ENCODE assay signal across 15 cellular contexts in the genomic region with DNA sequence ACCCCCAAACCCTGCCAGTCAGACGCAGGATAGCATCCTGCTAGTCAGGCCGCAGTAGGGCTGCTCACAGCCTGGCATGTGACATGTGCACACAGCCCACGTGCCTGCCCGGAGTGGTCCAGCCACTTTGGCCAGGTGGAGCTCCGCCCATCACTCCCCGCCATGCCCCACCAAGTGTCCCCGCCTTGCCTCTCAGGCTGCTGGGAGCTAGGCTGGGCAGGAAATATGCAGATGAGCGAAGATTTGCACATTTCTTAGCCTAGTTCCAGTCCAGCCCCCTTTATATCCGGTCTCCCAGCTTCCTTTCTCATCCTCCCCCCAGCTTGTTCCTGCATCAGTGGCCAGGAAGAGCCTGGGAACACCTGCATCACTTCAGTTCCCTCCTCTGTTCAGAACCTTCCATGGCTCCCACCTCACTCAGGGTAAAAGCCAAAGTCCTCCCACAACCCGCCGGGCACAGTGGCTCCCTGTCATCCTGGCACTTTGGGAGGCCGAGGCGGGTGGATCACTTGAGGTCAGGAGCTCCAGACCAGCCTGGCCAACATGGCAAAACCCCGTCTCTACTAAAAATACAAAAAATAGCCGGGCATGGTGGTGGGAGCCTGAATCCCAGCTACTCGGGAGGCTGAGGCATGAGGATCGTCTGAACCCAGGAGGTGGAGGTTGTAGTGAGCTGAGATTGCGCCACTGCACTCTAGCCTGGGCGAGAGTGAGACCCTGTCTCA. TPM values are rescaled to one million over a fixed set of nuclear protein-coding genes. Genes with fewer than 3 reads are reported as not detected.
A peak's percentile ranks its signal among the peaks of the same experiment; 100 is the strongest.
DNase-seq lines count a peak whose midpoint lies in the region; ATAC-seq, FAIRE-seq and TF ChIP-seq lines count a peak whose summit lies in the region.
"Had no signal": no experiment of that assay in that cellular context is flagged by ENCODE, and none has a peak within 500 bp of the region (broad histone marks: within the 10 kb centered on the region; RNA-seq: fewer than 3 reads in every experiment).

No MANE protein-coding gene starts in this region.

- H3K27ac ChIP-seq in astrocyte (ENCODE audit: low read depth, low read length) (no peak overlapping the region), keratinocyte (ENCODE audit: control insufficient read depth, insufficient read depth, low read length) (no peak overlapping the region), gastrocnemius medialis (peak overlapping the region; percentile 52 to 84 (median 76))
- H3K27ac ChIP-seq: cardiac muscle cell had no signal

- H3K4me3 ChIP-seq in astrocyte (ENCODE audit: insufficient read depth, low read depth, low read length) = no peak overlapping the region
- H3K4me3 ChIP-seq in keratinocyte (ENCODE audit: control insufficient read depth in 2 of 3, extremely low read depth in 1 of 3, insufficient read depth in 2 of 3, low read depth in 1 of 3, low read length in 3 of 3) = no peak overlapping the region
- no peak overlapping the region for H3K4me3 ChIP-seq in gastrocnemius medialis
- H3K4me3 ChIP-seq: cardiac muscle cell had no signal

- ATAC-seq in gastrocnemius medialis (peak; percentile 39 to 52), HG02840 (IDR thresholded peaks at IDR 0.05; ENCODE audit: low FRiP score, unreplicated experiment) (no peak), GM21737 (IDR thresholded peaks at IDR 0.05; ENCODE audit: unreplicated experiment) (no peak), HG03039 (IDR thresholded peaks at IDR 0.05; ENCODE audit: unreplicated experiment) (no peak), HG03460 (IDR thresholded peaks at IDR 0.05; ENCODE audit: unreplicated experiment) (no peak)

- no peak overlapping the region for H3K4me2 ChIP-seq in astrocyte (ENCODE audit: low read length)
- no peak overlapping the region for H3K4me2 ChIP-seq in keratinocyte (ENCODE audit: control insufficient read depth, extremely low read depth, insufficient read depth, low read depth, low read length)

- no peaks in the 10 kb centered on the region for H3K9me1 ChIP-seq in keratinocyte (ENCODE audit: control insufficient read depth, extremely low read depth, insufficient read depth, low read length)

- intact Hi-C loops in gastrocnemius medialis (cut with DNase I; ENCODE audit: low total_unique reads) = no loop called here

- no peak overlapping the region for H3K27ac Mint-ChIP-seq in astrocyte (ENCODE audit: unreplicated experiment)

- peak in 1 of 2 donors; percentile 55 for TF ChIP-seq POLR2A in gastrocnemius medialis (IDR thresholded peaks at IDR 0.05)

- dilution Hi-C loops in keratinocyte (cut with MboI; ENCODE audit: extremely low pct_ligation_motif_present, low sequenced_read_pairs) = no loop called here

- H3K4me3 Mint-ChIP-seq in astrocyte (ENCODE audit: unreplicated experiment) = peak overlapping the region; percentile 73

- no peaks in the 10 kb centered on the region for H3K27me3 ChIP-seq in astrocyte (ENCODE audit: insufficient read depth, low read length)
- H3K27me3 ChIP-seq in keratinocyte (ENCODE audit: control insufficient read depth, extremely low read depth, insufficient read depth, low read length) = no peaks in the 10 kb centered on the region
- H3K27me3 ChIP-seq in gastrocnemius medialis = peaks cover 11 to 20% (median 20%) of the 10 kb centered on the region in 3 donors
- H3K27me3 ChIP-seq: cardiac muscle cell had no signal

- in situ Hi-C loops in gastrocnemius medialis (cut with MboI; ENCODE audit: low sequenced_read_pairs in 4 of 4) = no loop called here

- H3K9ac ChIP-seq in astrocyte (ENCODE audit: low read length) (no peak overlapping the region), keratinocyte (ENCODE audit: control insufficient read depth, extremely low read depth, insufficient read depth, low read length) (no peak overlapping the region)

- H2AFZ ChIP-seq in astrocyte (ENCODE audit: low read depth, low read length) (no peak overlapping the region), keratinocyte (ENCODE audit: control insufficient read depth, low read length) (peak overlapping the region; percentile 52)

- no peak for FAIRE-seq in astrocyte (lab: Jason Lieb, UNC)
- FAIRE-seq in keratinocyte (lab: Jason Lieb, UNC) = peak; percentile 77
- FAIRE-seq: G401.6 had no signal

- H3K79me2 ChIP-seq in astrocyte (ENCODE audit: insufficient read depth, low read length) = no peaks in the 10 kb centered on the region
- H3K79me2 ChIP-seq in keratinocyte (ENCODE audit: control insufficient read depth, insufficient read depth, low read length) = no peaks in the 10 kb centered on the region

- no peak for TF ChIP-seq CTCF in GM20000 (IDR thresholded peaks at IDR 0.05; ENCODE audit: extremely low read depth, missing control alignments)
- no peak for TF ChIP-seq CTCF in astrocyte (IDR thresholded peaks at IDR 0.05; ENCODE audit: insufficient read depth, low read depth, low read length)
- TF ChIP-seq CTCF in keratinocyte (optimal IDR thresholded peaks at IDR 0.05 in 1 of 3, IDR thresholded peaks at IDR 0.05 in 1 of 3, conservative IDR thresholded peaks at IDR 0.05 in 1 of 3; ENCODE audit: extremely low read depth in 1 of 3, insufficient read depth in 2 of 3, low read length in 3 of 3) = no peak
- TF ChIP-seq CTCF in gastrocnemius medialis (IDR thresholded peaks at IDR 0.05 in 4 of 5, conservative IDR thresholded peaks at IDR 0.05 in 1 of 5) = no peak

- no peaks in the 10 kb centered on the region for H3K36me3 Mint-ChIP-seq in astrocyte (ENCODE audit: low read depth, unreplicated experiment)

- H3K4me1 Mint-ChIP-seq in astrocyte (ENCODE audit: low read depth, unreplicated experiment) = peaks cover 5% of the 10 kb centered on the region

- H3K27me3 Mint-ChIP-seq in astrocyte (ENCODE audit: low read depth, unreplicated experiment) = peaks cover 23% of the 10 kb centered on the region

- H3K4me1 ChIP-seq in astrocyte (ENCODE audit: insufficient read depth, low read length) (peaks cover 10% of the 10 kb centered on the region), keratinocyte (ENCODE audit: control insufficient read depth, extremely low read depth, insufficient read depth, low read length) (peaks cover 31% of the 10 kb centered on the region), gastrocnemius medialis (no peaks in the 10 kb centered on the region)

- H4K20me1 ChIP-seq in astrocyte (ENCODE audit: insufficient read depth, low read length) (no peaks in the 10 kb centered on the region), keratinocyte (ENCODE audit: control insufficient read depth, extremely low read depth, insufficient read depth, low read length) (no peaks in the 10 kb centered on the region)

- DNase-seq in GM20000 (ENCODE audit: low spot score) (peak; percentile 46), astrocyte (ENCODE audit: low read depth) (no peak), keratinocyte (ENCODE audit: low read depth, low spot score) (no peak), gastrocnemius medialis (no peak)
- DNase-seq: glutamatergic neuron; NCI-H1048; stimulated activated CD8-positive, alpha-beta memory T cell treated with anti-CD3 and anti-CD28 coated beads, Interleukin-4, amount 100 ng/mL, for 48 hours had no signal

- no peaks in the 10 kb centered on the region for H3K36me3 ChIP-seq in astrocyte (ENCODE audit: insufficient read depth, low read length)
- H3K36me3 ChIP-seq in keratinocyte (ENCODE audit: control insufficient read depth in 2 of 2, extremely low read depth in 1 of 2, insufficient read depth in 2 of 2, low read length in 2 of 2) = no peaks in the 10 kb centered on the region
- H3K36me3 ChIP-seq in gastrocnemius medialis = no peaks in the 10 kb centered on the region
- H3K36me3 ChIP-seq: cardiac muscle cell had no signal

- H3K9me3 Mint-ChIP-seq in astrocyte (ENCODE audit: unreplicated experiment) = no peaks in the 10 kb centered on the region

- H3K9me3 ChIP-seq in astrocyte (ENCODE audit: insufficient read depth, low read depth, low read length) (no peaks in the 10 kb centered on the region), keratinocyte (ENCODE audit: control insufficient read depth, low read depth, low read length) (no peaks in the 10 kb centered on the region), gastrocnemius medialis (no peaks in the 10 kb centered on the region)

RNA-seq across cellular contexts. Expression of a gene that starts 2.3 kb away (rescaled TPM):
- total RNA-seq in astrocyte (38.3 and 48.2 TPM in 2 replicates), gastrocnemius medialis (1 to 10 TPM; 4.7 to 9.6 (median 5.8) TPM)
- 9.1 to 14.1 TPM (median 13.3 TPM) in 3 replicates for polyA plus RNA-seq in keratinocyte
- 66.5 TPM for polyA plus RNA-seq in keratinocyte (2011; ENCODE audit: low read depth)
- 8.7 and 17.7 TPM in 2 replicates for polyA plus RNA-seq in keratinocyte (2011; cell fraction: cytosol; rRNA removed)
- polyA plus RNA-seq in keratinocyte (2011; cell fraction: nucleus; rRNA removed) = 53.1 and 79.0 TPM in 2 replicates
- polyA plus RNA-seq in keratinocyte (2012; ENCODE audit: low replicate concordance) = 25.4 and 50.6 TPM in 2 replicates
- polyA minus RNA-seq in keratinocyte = 19.9 to 51.8 TPM (median 25.6 TPM) in 3 replicates
- polyA minus RNA-seq in keratinocyte (2011; cell fraction: cytosol; rRNA and poly(A)+ RNA removed) = 42.6 TPM
- polyA minus RNA-seq in keratinocyte (2011; cell fraction: nucleus; rRNA and poly(A)+ RNA removed) = 35.0 and 36.8 TPM in 2 replicates

RNA-seq across cellular contexts. Expression of a gene that starts 25.2 kb away (rescaled TPM):
- total RNA-seq in astrocyte = not detected in 2 replicates
- polyA plus RNA-seq in keratinocyte = 0.18 TPM in 1 of 3 replicates, not detected in the others
- polyA plus RNA-seq in keratinocyte (2011; ENCODE audit: low read depth) = not detected
- polyA plus RNA-seq in keratinocyte (2011; cell fraction: cytosol; rRNA removed) = not detected in 2 replicates
- polyA plus RNA-seq in keratinocyte (2011; cell fraction: nucleus; rRNA removed) = not detected in 2 replicates
- polyA plus RNA-seq in keratinocyte (2012; ENCODE audit: low replicate concordance) = not detected in 2 replicates
- polyA minus RNA-seq in keratinocyte = not detected in 3 replicates
- polyA minus RNA-seq in keratinocyte (2011; cell fraction: cytosol; rRNA and poly(A)+ RNA removed) = not detected
- polyA minus RNA-seq in keratinocyte (2011; cell fraction: nucleus; rRNA and poly(A)+ RNA removed) = not detected in 2 replicates
- under 1 TPM in 1 of 4 donors, not detected in 3; 0.47 TPM for total RNA-seq in gastrocnemius medialis
- total RNA-seq: activated CD8-positive, alpha-beta memory T cell treated with anti-CD3 and anti-CD28 coated beads for 36 hours; cardiac muscle cell; SK-MEL-5 had no signal

RNA-seq across cellular contexts. Expression of a gene that starts 31.3 kb away (rescaled TPM):
- total RNA-seq in astrocyte (not detected in 2 replicates), gastrocnemius medialis (not detected)
- not detected in 3 replicates for polyA plus RNA-seq in keratinocyte
- not detected for polyA plus RNA-seq in keratinocyte (2011; ENCODE audit: low read depth)
- not detected in 2 replicates for polyA plus RNA-seq in keratinocyte (2011; cell fraction: cytosol; rRNA removed)
- polyA plus RNA-seq in keratinocyte (2011; cell fraction: nucleus; rRNA removed) = not detected in 2 replicates
- not detected in 2 replicates for polyA plus RNA-seq in keratinocyte (2012; ENCODE audit: low replicate concordance)
- not detected in 3 replicates for polyA minus RNA-seq in keratinocyte
- not detected for polyA minus RNA-seq in keratinocyte (2011; cell fraction: cytosol; rRNA and poly(A)+ RNA removed)
- not detected in 2 replicates for polyA minus RNA-seq in keratinocyte (2011; cell fraction: nucleus; rRNA and poly(A)+ RNA removed)
- total RNA-seq: activated CD8-positive, alpha-beta memory T cell treated with anti-CD3 and anti-CD28 coated beads for 36 hours; cardiac muscle cell; SK-MEL-5 had no signal
- polyA plus RNA-seq: cardiac muscle cell had no signal

Comparison
In these comparisons a context has a peak if more than half of its experiments do, and no peak if none do; other contexts are left out.
1. H3K27ac ChIP-seq: peak in gastrocnemius medialis (4 of 4); none in astrocyte (single experiment) and keratinocyte (single experiment).
2. ATAC-seq: peak in gastrocnemius medialis (2 of 2); none in HG02840 (single experiment), GM21737 (single experiment), HG03039 (single experiment) and HG03460 (single experiment).